Comparison of ENCODE assay signal across 27 cellular contexts in the genomic region with DNA sequence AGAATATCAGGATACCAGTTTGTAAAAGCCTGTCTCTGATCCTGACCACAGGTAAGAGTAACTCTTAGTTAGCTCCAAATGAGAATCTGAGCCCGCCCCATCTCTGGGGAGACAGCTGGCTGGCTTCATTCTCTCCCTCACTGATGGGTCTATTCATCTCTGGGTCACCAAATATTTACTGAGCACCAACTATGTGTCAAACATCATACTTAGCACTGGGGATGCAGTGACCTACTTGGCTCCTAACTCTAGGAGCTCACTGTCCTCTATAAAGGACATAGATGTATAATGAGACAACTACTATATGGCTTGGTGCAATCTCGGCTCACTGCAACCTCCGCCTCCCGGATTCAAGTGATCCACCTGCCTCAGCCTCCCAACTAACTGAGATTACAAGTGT.
"Had no signal": no experiment of that assay in that cellular context is flagged by ENCODE, and none has a peak within 500 bp of the region (broad histone marks: within the 10 kb centered on the region; RNA-seq: fewer than 3 reads in every experiment).

No MANE protein-coding gene starts in this region.

- H3K27ac ChIP-seq: stomach, suprapubic skin, testis, thoracic aorta, thyroid gland, tibial artery, tibial nerve, transverse colon, upper lobe of left lung, upper lobe of right lung, uterus, vagina had no signal

- DNase-seq: stimulated activated CD4-positive, alpha-beta T cell treated with anti-CD3 and anti-CD28 coated beads, Interleukin-2, amount 100 ng/mL, for 48 hours; stimulated activated CD4-positive, alpha-beta T cell treated with anti-CD3 and anti-CD28 coated beads, Interleukin-4, amount 100 ng/mL, for 1 hour; stimulated activated CD4-positive, alpha-beta T cell treated with anti-CD3 and anti-CD28 coated beads, Interleukin-4, amount 100 ng/mL, for 24 hours; stimulated activated CD4-positive, alpha-beta T cell treated with anti-CD3 and anti-CD28 coated beads, Interleukin-4, amount 100 ng/mL, for 4 hours; stimulated activated CD8-positive, alpha-beta memory T cell treated with anti-CD3 and anti-CD28 coated beads, Interleukin-4, amount 100 ng/mL, for 48 hours; stimulated activated naive B cell treated with anti-CD40 and anti-IgM and Interleukin-4, amounts not matched to agents 10 μg/mL and 1 μg/mL and 100 μg/mL, for 72 hours; stimulated activated naive CD4-positive, alpha-beta T cell; stimulated activated naive CD4-positive, alpha-beta T cell treated with Interleukin-2 at 50 U/mL for 16 hours; stimulated activated naive CD8-positive, alpha-beta T cell treated with anti-CD3 and anti-CD28 coated beads, Interleukin-15, amount 100 ng/mL, for 72 hours; stimulated activated naive CD8-positive, alpha-beta T cell treated with anti-CD3 and anti-CD28 coated beads, Interleukin-15, Interleukin-2, amounts not matched to agents 100 U/mL and 50 U/mL, for 24 hours; stomach; substantia nigra; testis; thyroid gland; tibial artery; transverse colon; trophoblast cell; upper lobe of left lung; upper lobe of right lung; uterus had no signal

- H3K36me3 ChIP-seq: stomach, suprapubic skin, thoracic aorta, thyroid gland, tibial artery, tibial nerve, transverse colon, upper lobe of left lung, upper lobe of right lung, uterus, vagina had no signal

- FAIRE-seq: urothelium cell line had no signal

- H3K27me3 ChIP-seq: suprapubic skin, testis, thyroid gland, tibial artery, tibial nerve, transverse colon, upper lobe of left lung, upper lobe of right lung, uterus, vagina had no signal

- H3K4me3 ChIP-seq: stomach, suprapubic skin, testis, thoracic aorta, thyroid gland, tibial artery, tibial nerve, transverse colon, upper lobe of left lung, upper lobe of right lung, uterus, vagina had no signal

- H3K4me1 ChIP-seq: testis, uterus, vagina had no signal

- ATAC-seq: stimulated activated effector memory CD8-positive, alpha-beta T cell treated with anti-CD3 and anti-CD28 coated beads, Interleukin-12 subunit alpha, Interleukin-12 subunit beta, amount 100 ng/mL, for 72 hours; stimulated activated memory B cell treated with anti-CD40 and anti-IgM and Interleukin-4, amounts not matched to agents 10 μg/mL and 1 μg/mL and 100 μg/mL, for 72 hours; stimulated activated naive B cell treated with anti-CD40 and anti-IgM and Interleukin-4, amounts not matched to agents 10 μg/mL and 1 μg/mL and 100 μg/mL, for 72 hours; stimulated activated naive CD8-positive, alpha-beta T cell treated with anti-CD3 and anti-CD28 coated beads, Interleukin-15, amount 100 ng/mL, for 72 hours; stimulated activated naive CD8-positive, alpha-beta T cell treated with anti-CD3 and anti-CD28 coated beads, Interleukin-15, Interleukin-2, amounts not matched to agents 100 U/mL and 50 U/mL, for 24 hours; upper lobe of right lung had no signal

- H3K9me3 ChIP-seq: stomach, suprapubic skin, testis, thoracic aorta, thyroid gland, tibial artery, tibial nerve, transverse colon, upper lobe of left lung, upper lobe of right lung, uterus, vagina had no signal
